18 cellular contexts compared by ENCODE assay signal in genomic region chr20:57006411-57007170, GRCh38.
DNase-seq lines count a peak whose midpoint lies in the region; ATAC-seq and TF ChIP-seq lines count a peak whose summit lies in the region.
"Had no signal": no experiment of that assay in that cellular context is flagged by ENCODE, and none has a peak within 500 bp of the region (broad histone marks: within the 10 kb centered on the region; RNA-seq: fewer than 3 reads in every experiment).

No MANE protein-coding gene starts in this region.

- H4K20me1 ChIP-seq in BLaER1 treated with 17β-estradiol and CSF1 and Interleukin-3, amounts not matched to agents 10 nM and 100 nM: no peaks in the 10 kb centered on the region; a peak in 1 of 22 replicates

- H3K27ac ChIP-seq in BLaER1 treated with 17β-estradiol and CSF1 and Interleukin-3, amounts not matched to agents 10 nM and 100 nM: no peak overlapping the region
- H3K27ac ChIP-seq: heart left ventricle, upper lobe of left lung had no signal

- ATAC-seq in HG03565 (IDR thresholded peaks at IDR 0.05; ENCODE audit: unreplicated experiment): peak; percentile 29
- ATAC-seq: heart left ventricle; left lobe of liver; naive thymus-derived CD8-positive, alpha-beta T cell had no signal

- H3K4me2 ChIP-seq in BLaER1 treated with 17β-estradiol and CSF1 and Interleukin-3, amounts not matched to agents 10 nM and 100 nM: peak overlapping the region; percentile 60 to 95 (median 75)

- TF ChIP-seq CTCF in GM13976 (IDR thresholded peaks at IDR 0.05; ENCODE audit: borderline replicate concordance, control extremely low read depth, extremely low read depth, insufficient read depth, missing control alignments): no peak

- no peak overlapping the region for H3K9ac ChIP-seq in BLaER1 treated with 17β-estradiol and CSF1 and Interleukin-3, amounts not matched to agents 10 nM and 100 nM

- H3K9me3 ChIP-seq in BLaER1 treated with 17β-estradiol and CSF1 and Interleukin-3, amounts not matched to agents 10 nM and 100 nM (replicated peaks in 1 of 11): no peaks in the 10 kb centered on the region
- H3K9me3 ChIP-seq: heart left ventricle, upper lobe of left lung had no signal

- DNase-seq in SW480 (ENCODE audit: low spot score) (peak; percentile 33), kidney tubule cell (ENCODE audit: low spot score) (peak; percentile 66), DMS 273 treated with DMSO at 0.1 percent for 48 hours (lab: John Stamatoyannopoulos, UW) (no peak), NCI-H774 (lab: John Stamatoyannopoulos, UW) (no peak), NCI-H1048 (lab: John Stamatoyannopoulos, UW) (no peak), GM13976 (ENCODE audit: low spot score) (no peak)
- DNase-seq: activated effector memory CD4-positive, alpha-beta T cell treated with anti-CD3 and anti-CD28 coated beads, Interleukin-2, amount 50 U/mL, for 16 hours; AML-193; heart left ventricle; HFFc6; naive thymus-derived CD8-positive, alpha-beta T cell; NCI-H524 treated with DMSO at 0.1 percent for 48 hours; SHP77 treated with DMSO at 0.1 percent for 48 hours; stimulated activated CD4-positive, alpha-beta T cell treated with anti-CD3 and anti-CD28 coated beads, Interleukin-2, amount 100 ng/mL, for 24 hours; upper lobe of left lung had no signal

- no peak overlapping the region; a peak in 1 of 20 replicates for H3K4me3 ChIP-seq in BLaER1 treated with 17β-estradiol and CSF1 and Interleukin-3, amounts not matched to agents 10 nM and 100 nM
- H3K4me3 ChIP-seq: heart left ventricle, upper lobe of left lung had no signal

- peaks cover 4 to 41% (median 14%) of the 10 kb centered on the region in 11 experiments; a peak in 19 of 22 replicates for H3K27me3 ChIP-seq in BLaER1 treated with 17β-estradiol and CSF1 and Interleukin-3, amounts not matched to agents 10 nM and 100 nM
- H3K27me3 ChIP-seq: upper lobe of left lung had no signal

- no peaks in the 10 kb centered on the region for H3K36me3 ChIP-seq in BLaER1 treated with 17β-estradiol and CSF1 and Interleukin-3, amounts not matched to agents 10 nM and 100 nM
- H3K36me3 ChIP-seq: heart left ventricle, upper lobe of left lung had no signal

- H3K4me1 ChIP-seq in BLaER1 treated with 17β-estradiol and CSF1 and Interleukin-3, amounts not matched to agents 10 nM and 100 nM: peaks cover 14 to 89% (median 75%) of the 10 kb centered on the region in 10 experiments
- H3K4me1 ChIP-seq: heart left ventricle, upper lobe of left lung had no signal

- in situ Hi-C loops in GM13976 (cut with MboI; ENCODE audit: low sequenced_read_pairs, unreplicated experiment): no loop called here

Comparison
In these comparisons a context has a peak if more than half of its experiments do, and no peak if none do; other contexts are left out.
1. DNase-seq: peak in SW480 (single experiment) and kidney tubule cell (single experiment); none in DMS 273 treated with DMSO at 0.1 percent for 48 hours (single experiment), NCI-H774 (single experiment), NCI-H1048 (single experiment) and GM13976 (single experiment).